Comparison of ENCODE assay signal across 1 cellular context in the genomic region with DNA sequence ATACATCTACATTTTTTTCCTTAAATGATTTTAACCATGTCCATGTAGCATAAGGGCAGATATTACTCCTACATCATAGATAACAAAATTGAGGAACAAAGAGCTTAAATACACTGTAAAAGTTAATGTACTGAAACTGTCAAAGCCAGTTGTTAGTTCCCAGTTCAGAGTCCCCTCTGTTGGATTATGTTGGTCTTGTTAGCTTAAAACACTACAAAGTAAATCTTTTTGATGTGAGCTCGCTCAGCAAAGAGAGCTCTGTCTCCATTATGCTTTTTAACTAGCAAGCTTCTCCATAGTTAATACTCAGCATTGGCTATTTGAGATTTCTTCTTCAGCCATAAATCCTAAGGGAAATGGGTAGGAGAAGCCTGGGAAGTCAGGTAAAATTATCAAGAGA.
TF ChIP-seq lines count a peak whose summit lies in the region.

No MANE protein-coding gene starts in this region.

TF ChIP-seq in HepG2, 621 proteins besides CTCF, POLR2A, EP300 and RAD21 (continued from another document):
- TF ChIP-seq, protein P1, sequence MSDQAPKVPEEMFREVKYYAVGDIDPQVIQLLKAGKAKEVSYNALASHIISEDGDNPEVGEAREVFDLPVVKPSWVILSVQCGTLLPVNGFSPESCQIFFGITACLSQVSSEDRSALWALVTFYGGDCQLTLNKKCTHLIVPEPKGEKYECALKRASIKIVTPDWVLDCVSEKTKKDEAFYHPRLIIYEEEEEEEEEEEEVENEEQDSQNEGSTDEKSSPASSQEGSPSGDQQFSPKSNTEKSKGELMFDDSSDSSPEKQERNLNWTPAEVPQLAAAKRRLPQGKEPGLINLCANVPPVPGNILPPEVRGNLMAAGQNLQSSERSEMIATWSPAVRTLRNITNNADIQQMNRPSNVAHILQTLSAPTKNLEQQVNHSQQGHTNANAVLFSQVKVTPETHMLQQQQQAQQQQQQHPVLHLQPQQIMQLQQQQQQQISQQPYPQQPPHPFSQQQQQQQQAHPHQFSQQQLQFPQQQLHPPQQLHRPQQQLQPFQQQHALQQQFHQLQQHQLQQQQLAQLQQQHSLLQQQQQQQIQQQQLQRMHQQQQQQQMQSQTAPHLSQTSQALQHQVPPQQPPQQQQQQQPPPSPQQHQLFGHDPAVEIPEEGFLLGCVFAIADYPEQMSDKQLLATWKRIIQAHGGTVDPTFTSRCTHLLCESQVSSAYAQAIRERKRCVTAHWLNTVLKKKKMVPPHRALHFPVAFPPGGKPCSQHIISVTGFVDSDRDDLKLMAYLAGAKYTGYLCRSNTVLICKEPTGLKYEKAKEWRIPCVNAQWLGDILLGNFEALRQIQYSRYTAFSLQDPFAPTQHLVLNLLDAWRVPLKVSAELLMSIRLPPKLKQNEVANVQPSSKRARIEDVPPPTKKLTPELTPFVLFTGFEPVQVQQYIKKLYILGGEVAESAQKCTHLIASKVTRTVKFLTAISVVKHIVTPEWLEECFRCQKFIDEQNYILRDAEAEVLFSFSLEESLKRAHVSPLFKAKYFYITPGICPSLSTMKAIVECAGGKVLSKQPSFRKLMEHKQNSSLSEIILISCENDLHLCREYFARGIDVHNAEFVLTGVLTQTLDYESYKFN (CRISPR knock-in tag; conservative IDR thresholded peaks at IDR 0.05), result peak; percentile 53
- TF ChIP-seq ZNF264 (CRISPR knock-in tag; IDR thresholded peaks at IDR 0.05) (peak; percentile 36; the same call in 1 of the 2 replicates), SMYD3 (CRISPR knock-in tag; IDR thresholded peaks at IDR 0.05) (peak; percentile 24; the same call in 1 of the 2 replicates), HNF4A (CRISPR knock-in tag; IDR thresholded peaks at IDR 0.05) (peak; percentile 61), SAP130 (CRISPR knock-in tag; IDR thresholded peaks at IDR 0.05; ENCODE audit: low read depth) (0 out of 2 replicates have a peak, but pooled peaks have one; percentile 25), SRSF9 (IDR thresholded peaks at IDR 0.05; ENCODE audit: borderline replicate concordance, insufficient read depth, low read depth, low read length, poor library complexity, severe bottlenecking) (no peak)
- TF ChIP-seq, protein P2, sequence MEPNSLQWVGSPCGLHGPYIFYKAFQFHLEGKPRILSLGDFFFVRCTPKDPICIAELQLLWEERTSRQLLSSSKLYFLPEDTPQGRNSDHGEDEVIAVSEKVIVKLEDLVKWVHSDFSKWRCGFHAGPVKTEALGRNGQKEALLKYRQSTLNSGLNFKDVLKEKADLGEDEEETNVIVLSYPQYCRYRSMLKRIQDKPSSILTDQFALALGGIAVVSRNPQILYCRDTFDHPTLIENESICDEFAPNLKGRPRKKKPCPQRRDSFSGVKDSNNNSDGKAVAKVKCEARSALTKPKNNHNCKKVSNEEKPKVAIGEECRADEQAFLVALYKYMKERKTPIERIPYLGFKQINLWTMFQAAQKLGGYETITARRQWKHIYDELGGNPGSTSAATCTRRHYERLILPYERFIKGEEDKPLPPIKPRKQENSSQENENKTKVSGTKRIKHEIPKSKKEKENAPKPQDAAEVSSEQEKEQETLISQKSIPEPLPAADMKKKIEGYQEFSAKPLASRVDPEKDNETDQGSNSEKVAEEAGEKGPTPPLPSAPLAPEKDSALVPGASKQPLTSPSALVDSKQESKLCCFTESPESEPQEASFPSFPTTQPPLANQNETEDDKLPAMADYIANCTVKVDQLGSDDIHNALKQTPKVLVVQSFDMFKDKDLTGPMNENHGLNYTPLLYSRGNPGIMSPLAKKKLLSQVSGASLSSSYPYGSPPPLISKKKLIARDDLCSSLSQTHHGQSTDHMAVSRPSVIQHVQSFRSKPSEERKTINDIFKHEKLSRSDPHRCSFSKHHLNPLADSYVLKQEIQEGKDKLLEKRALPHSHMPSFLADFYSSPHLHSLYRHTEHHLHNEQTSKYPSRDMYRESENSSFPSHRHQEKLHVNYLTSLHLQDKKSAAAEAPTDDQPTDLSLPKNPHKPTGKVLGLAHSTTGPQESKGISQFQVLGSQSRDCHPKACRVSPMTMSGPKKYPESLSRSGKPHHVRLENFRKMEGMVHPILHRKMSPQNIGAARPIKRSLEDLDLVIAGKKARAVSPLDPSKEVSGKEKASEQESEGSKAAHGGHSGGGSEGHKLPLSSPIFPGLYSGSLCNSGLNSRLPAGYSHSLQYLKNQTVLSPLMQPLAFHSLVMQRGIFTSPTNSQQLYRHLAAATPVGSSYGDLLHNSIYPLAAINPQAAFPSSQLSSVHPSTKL (CRISPR knock-in tag; IDR thresholded peaks at IDR 0.05), result peak; percentile 50; the same call in 1 of the 2 replicates
TF ChIP-seq in HepG2: peak in this region for 14.
